In the genomic region with DNA sequence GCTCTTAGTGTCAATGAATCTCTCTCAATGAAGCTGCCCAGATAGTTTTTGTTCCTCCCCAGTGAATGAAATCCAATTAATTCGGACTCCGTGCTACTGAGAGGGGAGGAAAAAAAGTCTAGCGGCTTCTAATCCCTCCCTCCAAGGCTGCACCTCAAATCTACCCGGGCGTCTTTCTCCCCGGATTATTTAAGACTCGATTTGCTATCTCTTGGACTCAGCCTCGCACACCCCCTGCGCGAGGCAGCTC, we compare ENCODE assay signal across 8 cellular contexts. TPM values are rescaled to one million over a fixed set of nuclear protein-coding genes. Genes with fewer than 3 reads are reported as not detected.
DNase-seq lines count a peak whose midpoint lies in the region; ATAC-seq and TF ChIP-seq lines count a peak whose summit lies in the region.

No MANE protein-coding gene starts in this region.

- H3K4me1 ChIP-seq in left ventricle myocardium inferior (peaks cover 87% of the 10 kb centered on the region), smooth muscle cell (ENCODE audit: low read depth) (peaks cover 63% of the 10 kb centered on the region)

- H4K20me1 ChIP-seq in SU-DHL-6 (ENCODE audit: low read depth, low read length) (no peaks in the 10 kb centered on the region), smooth muscle cell (ENCODE audit: low read depth) (peaks cover 54% of the 10 kb centered on the region)

- H3K27me3 ChIP-seq in SU-DHL-6 (ENCODE audit: low read length) = no peaks in the 10 kb centered on the region
- no peaks in the 10 kb centered on the region for H3K27me3 ChIP-seq in left ventricle myocardium inferior (ENCODE audit: low read depth)
- no peaks in the 10 kb centered on the region for H3K27me3 ChIP-seq in smooth muscle cell (ENCODE audit: low read depth)

- peak overlapping the region; percentile 36 for H3K4me3 ChIP-seq in SU-DHL-6 (ENCODE audit: insufficient read depth, low read length, poor library complexity, severe bottlenecking)
- H3K4me3 ChIP-seq in left ventricle myocardium inferior = peak overlapping the region; percentile 89
- H3K4me3 ChIP-seq in smooth muscle cell = peak overlapping the region; percentile 87

- H3K36me3 ChIP-seq in SU-DHL-6 (ENCODE audit: low read length) = no peaks in the 10 kb centered on the region
- H3K36me3 ChIP-seq in left ventricle myocardium inferior = peaks cover 21% of the 10 kb centered on the region
- H3K36me3 ChIP-seq in smooth muscle cell (ENCODE audit: low read depth) = no peaks in the 10 kb centered on the region

- H3F3A ChIP-seq in SU-DHL-6 (ENCODE audit: insufficient read depth) (no peaks in the 10 kb centered on the region), smooth muscle cell (ENCODE audit: low read depth) (peaks cover 25% of the 10 kb centered on the region)

- intact Hi-C loops in left ventricle myocardium inferior (cut with micrococcal nuclease) = loop anchor here (5.0 to 10.0 kb wide), 2 partner anchors 103 to 300 kb away; no protein-coding TSS in a partner anchor

- ATAC-seq in HG02571 (IDR thresholded peaks at IDR 0.05; ENCODE audit: unreplicated experiment) (no peak), GM18519 (IDR thresholded peaks at IDR 0.05; ENCODE audit: low FRiP score, unreplicated experiment) (no peak)

- no peaks in the 10 kb centered on the region for H3K9me2 ChIP-seq in SU-DHL-6 (replicated peaks; ENCODE audit: insufficient read depth, low read length)

- no peak for TF ChIP-seq CTCF in SU-DHL-6 (IDR thresholded peaks at IDR 0.05; ENCODE audit: insufficient read depth, low read length, poor library complexity, severe bottlenecking)
- TF ChIP-seq CTCF in left ventricle myocardium inferior (IDR thresholded peaks at IDR 0.05; ENCODE audit: borderline replicate concordance) = no peak
- TF ChIP-seq CTCF in smooth muscle cell (IDR thresholded peaks at IDR 0.05; ENCODE audit: borderline replicate concordance, insufficient read depth, poor library complexity, severe bottlenecking) = no peak

- H2AFZ ChIP-seq in SU-DHL-6 (ENCODE audit: low read depth, low read length, severe bottlenecking) = no peak overlapping the region
- peak overlapping the region; percentile 4 for H2AFZ ChIP-seq in smooth muscle cell (ENCODE audit: low read depth)

- H3K9me3 ChIP-seq in SU-DHL-6 (ENCODE audit: insufficient read depth, low read length) (no peaks in the 10 kb centered on the region), left ventricle myocardium inferior (replicated peaks) (no peaks in the 10 kb centered on the region), smooth muscle cell (replicated peaks; ENCODE audit: low read depth) (no peaks in the 10 kb centered on the region)

- H3K9ac ChIP-seq in SU-DHL-6 (ENCODE audit: low read length) (peak overlapping the region; percentile 9; the same call in 1 of the 2 replicates), smooth muscle cell (ENCODE audit: low read depth) (peak overlapping the region; percentile 82)

- H3K27ac ChIP-seq in SU-DHL-6 (ENCODE audit: low read depth, low read length) (no peak overlapping the region), left ventricle myocardium inferior (replicated peaks) (peak overlapping the region; percentile 99), smooth muscle cell (ENCODE audit: low read depth) (peak overlapping the region; percentile 97)

- H3K4me2 ChIP-seq in SU-DHL-6 (ENCODE audit: low read depth, low read length, poor library complexity, severe bottlenecking) (peak overlapping the region; percentile 67), smooth muscle cell (peak overlapping the region; percentile 93)

- 2% methylated on average over 10 of the region's 10 CpGs for WGBS in smooth muscle cell (ENCODE audit: low lambda C conversion rate)

- H3K79me2 ChIP-seq in SU-DHL-6 (ENCODE audit: insufficient read depth, low read length) = no peaks in the 10 kb centered on the region
- peaks cover 70% of the 10 kb centered on the region for H3K79me2 ChIP-seq in smooth muscle cell (ENCODE audit: low read depth)

- peak in 2 of 3 experiments; percentile 91 to 95 for DNase-seq in NCI-H1417 (lab: John Stamatoyannopoulos, UW)
- DNase-seq in NCI-H1417 treated with DMSO at 0.1 percent for 48 hours (lab: John Stamatoyannopoulos, UW) = no peak
- DNase-seq in left ventricle myocardium inferior = no peak
- no peak for DNase-seq in smooth muscle cell (lab: John Stamatoyannopoulos, UW; ENCODE audit: unreplicated experiment)
- DNase-seq in cerebellar nuclear complex (lab: John Stamatoyannopoulos, UW) = no peak

RNA-seq across cellular contexts. Expression of a gene that starts 0.1 kb away (rescaled TPM):
- total RNA-seq in left ventricle myocardium inferior (16.1 TPM), smooth muscle cell (147 and 195 TPM in 2 replicates)
- 135 and 192 TPM in 2 replicates for polyA plus RNA-seq in smooth muscle cell

Comparison
In these comparisons a context has a peak if more than half of its experiments do, and no peak if none do; other contexts are left out.
1. DNase-seq: peak in NCI-H1417 (2 of 3); none in NCI-H1417 treated with DMSO at 0.1 percent for 48 hours (single experiment), left ventricle myocardium inferior (single experiment), smooth muscle cell (single experiment) and cerebellar nuclear complex (0 of 2).
2. H3K4me3 ChIP-seq: peak in every context shown above with its lines; median percentile 89 in left ventricle myocardium inferior; 87 in smooth muscle cell; 36 in SU-DHL-6.